Comparison of ENCODE assay signal across 1 cellular context in the genomic region with DNA sequence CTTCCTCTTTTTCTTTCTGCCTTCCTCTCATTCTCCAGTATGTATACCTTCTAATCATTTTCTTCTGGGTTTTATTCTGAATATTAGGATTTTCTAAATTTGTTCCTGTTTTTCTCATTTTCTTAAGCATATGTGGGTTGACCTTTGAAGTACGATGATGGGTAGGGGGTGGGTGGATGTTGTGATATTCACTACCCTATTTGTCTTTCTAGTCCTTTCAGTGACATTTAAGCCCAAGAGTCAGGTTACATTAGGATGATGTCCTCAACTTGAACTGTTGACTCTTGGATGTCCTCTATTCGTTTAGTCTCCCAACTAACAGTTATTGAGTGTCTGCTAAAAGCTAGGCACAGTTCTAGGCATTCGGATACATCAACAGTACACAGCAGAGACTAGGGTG.
TF ChIP-seq lines count a peak whose summit lies in the region.

No MANE protein-coding gene starts in this region.

TF ChIP-seq in K562, 482 proteins besides CTCF, POLR2A, EP300 and RAD21:
- TF ChIP-seq NFATC3 (IDR thresholded peaks at IDR 0.05) = 0 out of 2 replicates have a peak, but pooled peaks have one; percentile 25
- TF ChIP-seq MCM7 (IDR thresholded peaks at IDR 0.05) = 0 out of 4 replicates have a peak, but pooled peaks of 1 of the 2 experiments have one; percentile 25
- no peak for TF ChIP-seq SMC3 (conservative IDR thresholded peaks at IDR 0.05; ENCODE audit: insufficient read depth, low read depth, low read length)
- peak; percentile 17 for TF ChIP-seq MEIS2 (IDR thresholded peaks at IDR 0.05; ENCODE audit: partially characterized antibody)
- peak; percentile 30; the same call in 1 of the 2 replicates for TF ChIP-seq SPI1 (IDR thresholded peaks at IDR 0.05; ENCODE audit: borderline replicate concordance, low read depth, low read length)
- TF ChIP-seq, protein P1, sequence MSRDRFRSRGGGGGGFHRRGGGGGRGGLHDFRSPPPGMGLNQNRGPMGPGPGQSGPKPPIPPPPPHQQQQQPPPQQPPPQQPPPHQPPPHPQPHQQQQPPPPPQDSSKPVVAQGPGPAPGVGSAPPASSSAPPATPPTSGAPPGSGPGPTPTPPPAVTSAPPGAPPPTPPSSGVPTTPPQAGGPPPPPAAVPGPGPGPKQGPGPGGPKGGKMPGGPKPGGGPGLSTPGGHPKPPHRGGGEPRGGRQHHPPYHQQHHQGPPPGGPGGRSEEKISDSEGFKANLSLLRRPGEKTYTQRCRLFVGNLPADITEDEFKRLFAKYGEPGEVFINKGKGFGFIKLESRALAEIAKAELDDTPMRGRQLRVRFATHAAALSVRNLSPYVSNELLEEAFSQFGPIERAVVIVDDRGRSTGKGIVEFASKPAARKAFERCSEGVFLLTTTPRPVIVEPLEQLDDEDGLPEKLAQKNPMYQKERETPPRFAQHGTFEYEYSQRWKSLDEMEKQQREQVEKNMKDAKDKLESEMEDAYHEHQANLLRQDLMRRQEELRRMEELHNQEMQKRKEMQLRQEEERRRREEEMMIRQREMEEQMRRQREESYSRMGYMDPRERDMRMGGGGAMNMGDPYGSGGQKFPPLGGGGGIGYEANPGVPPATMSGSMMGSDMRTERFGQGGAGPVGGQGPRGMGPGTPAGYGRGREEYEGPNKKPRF (IDR thresholded peaks at IDR 0.05; ENCODE audit: low read depth, low read length) = no peak
- TF ChIP-seq ESRRA (IDR thresholded peaks at IDR 0.05; ENCODE audit: borderline replicate concordance, low read depth) = 0 out of 2 replicates have a peak, but pooled peaks have one; percentile 32
